ENCODE assay signal across 1 cellular context in the genomic region with DNA sequence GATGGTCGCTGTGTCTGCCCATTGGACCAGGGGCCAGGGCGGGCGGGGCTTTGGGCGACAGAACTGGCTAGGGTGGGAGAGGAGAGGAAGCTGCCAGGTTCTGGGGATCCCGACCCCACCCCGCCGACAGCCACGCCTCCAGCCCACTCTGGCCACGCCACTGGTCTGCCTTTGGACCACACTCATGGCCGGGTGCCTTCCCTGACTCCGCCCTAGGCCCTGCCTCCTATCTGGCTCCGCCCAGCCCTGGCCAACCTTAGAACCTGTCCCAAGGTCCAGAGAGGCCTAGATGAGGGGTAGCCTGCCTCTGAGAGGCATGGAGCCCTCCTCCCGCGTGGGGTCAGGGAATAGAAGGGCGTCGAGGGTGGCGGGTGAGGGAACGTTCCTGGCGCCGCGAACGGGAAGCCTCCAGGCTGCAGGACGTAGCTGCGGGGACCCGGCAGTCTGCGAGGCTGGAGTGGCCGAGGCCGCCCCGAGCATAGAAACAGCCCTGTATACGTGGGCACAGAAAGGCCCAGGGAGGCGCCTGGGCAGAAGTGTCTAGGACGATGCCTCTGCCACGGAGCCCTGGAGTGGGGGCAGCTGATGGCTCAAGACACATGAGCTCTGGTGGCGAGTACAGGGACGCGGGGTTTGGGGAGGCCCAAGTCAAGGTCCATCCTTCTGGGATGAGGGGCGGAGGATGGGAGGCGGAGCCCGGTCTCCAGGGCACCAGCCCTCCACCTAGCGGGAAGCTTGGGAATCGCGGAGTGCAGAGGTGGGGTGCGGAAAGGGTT.
TF ChIP-seq lines count a peak whose summit lies in the region.

No MANE protein-coding gene starts in this region.

TF ChIP-seq in HepG2, 621 proteins besides CTCF, POLR2A, EP300 and RAD21 (continued from another document and continues in another):
- TF ChIP-seq, protein P1, sequence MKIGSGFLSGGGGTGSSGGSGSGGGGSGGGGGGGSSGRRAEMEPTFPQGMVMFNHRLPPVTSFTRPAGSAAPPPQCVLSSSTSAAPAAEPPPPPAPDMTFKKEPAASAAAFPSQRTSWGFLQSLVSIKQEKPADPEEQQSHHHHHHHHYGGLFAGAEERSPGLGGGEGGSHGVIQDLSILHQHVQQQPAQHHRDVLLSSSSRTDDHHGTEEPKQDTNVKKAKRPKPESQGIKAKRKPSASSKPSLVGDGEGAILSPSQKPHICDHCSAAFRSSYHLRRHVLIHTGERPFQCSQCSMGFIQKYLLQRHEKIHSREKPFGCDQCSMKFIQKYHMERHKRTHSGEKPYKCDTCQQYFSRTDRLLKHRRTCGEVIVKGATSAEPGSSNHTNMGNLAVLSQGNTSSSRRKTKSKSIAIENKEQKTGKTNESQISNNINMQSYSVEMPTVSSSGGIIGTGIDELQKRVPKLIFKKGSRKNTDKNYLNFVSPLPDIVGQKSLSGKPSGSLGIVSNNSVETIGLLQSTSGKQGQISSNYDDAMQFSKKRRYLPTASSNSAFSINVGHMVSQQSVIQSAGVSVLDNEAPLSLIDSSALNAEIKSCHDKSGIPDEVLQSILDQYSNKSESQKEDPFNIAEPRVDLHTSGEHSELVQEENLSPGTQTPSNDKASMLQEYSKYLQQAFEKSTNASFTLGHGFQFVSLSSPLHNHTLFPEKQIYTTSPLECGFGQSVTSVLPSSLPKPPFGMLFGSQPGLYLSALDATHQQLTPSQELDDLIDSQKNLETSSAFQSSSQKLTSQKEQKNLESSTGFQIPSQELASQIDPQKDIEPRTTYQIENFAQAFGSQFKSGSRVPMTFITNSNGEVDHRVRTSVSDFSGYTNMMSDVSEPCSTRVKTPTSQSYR (CRISPR knock-in tag; IDR thresholded peaks at IDR 0.05; ENCODE audit: borderline replicate concordance), result peak; percentile 19; the same call in 1 of the 2 replicates
- TF ChIP-seq FOXA3 (CRISPR knock-in tag; IDR thresholded peaks at IDR 0.05) (peak; percentile 34; the same call in 1 of the 2 replicates), HMG20A (CRISPR knock-in tag; IDR thresholded peaks at IDR 0.05; ENCODE audit: borderline replicate concordance) (0 out of 2 replicates have a peak, but pooled peaks have one; percentile 14), PHF21A (CRISPR knock-in tag; IDR thresholded peaks at IDR 0.05) (peak; percentile 72; the same call in 1 of the 2 replicates), PAX8 (CRISPR knock-in tag; IDR thresholded peaks at IDR 0.05; ENCODE audit: borderline replicate concordance) (0 out of 2 replicates have a peak, but pooled peaks have one; percentile 60), NCOR1 (IDR thresholded peaks at IDR 0.05; ENCODE audit: borderline replicate concordance, low read length) (peak; percentile 65), ZNF383 (CRISPR knock-in tag; IDR thresholded peaks at IDR 0.05; ENCODE audit: borderline replicate concordance) (peak; percentile 92; the same call in 1 of the 2 replicates), ZNF205 (CRISPR knock-in tag; IDR thresholded peaks at IDR 0.05) (peak; percentile 60; the same call in 1 of the 2 replicates), NPAS2 (CRISPR knock-in tag; IDR thresholded peaks at IDR 0.05; ENCODE audit: borderline replicate concordance) (no peak), IRF2 (CRISPR knock-in tag; IDR thresholded peaks at IDR 0.05) (peak; percentile 35; the same call in 1 of the 2 replicates), SOX5 (CRISPR knock-in tag; IDR thresholded peaks at IDR 0.05; ENCODE audit: borderline replicate concordance) (0 out of 2 replicates have a peak, but pooled peaks have one; percentile 21), ARID4A (CRISPR knock-in tag; IDR thresholded peaks at IDR 0.05; ENCODE audit: borderline replicate concordance) (peak; percentile 78; the same call in 1 of the 2 replicates), RAD51 (IDR thresholded peaks at IDR 0.05; ENCODE audit: borderline replicate concordance) (no peak), ZNF713 (CRISPR knock-in tag; IDR thresholded peaks at IDR 0.05) (no peak), SALL2 (CRISPR knock-in tag; IDR thresholded peaks at IDR 0.05) (peak; percentile 60; the same call in 1 of the 2 replicates), MIER2 (CRISPR knock-in tag; IDR thresholded peaks at IDR 0.05) (peak; percentile 68), ZNF251 (CRISPR knock-in tag; IDR thresholded peaks at IDR 0.05) (no peak), LRRFIP1 (CRISPR knock-in tag; conservative IDR thresholded peaks at IDR 0.05) (no peak), ZNF570 (CRISPR knock-in tag; IDR thresholded peaks at IDR 0.05; ENCODE audit: borderline replicate concordance) (no peak), ASH2L (IDR thresholded peaks at IDR 0.05; ENCODE audit: insufficient read length, low read depth, low read length) (peak; percentile 84), RBFOX2 (IDR thresholded peaks at IDR 0.05; ENCODE audit: low read depth, low read length) (peak; percentile 88), CHD4 (IDR thresholded peaks at IDR 0.05; ENCODE audit: borderline replicate concordance, low read length) (no peak), MZF1 (CRISPR knock-in tag; IDR thresholded peaks at IDR 0.05; ENCODE audit: borderline replicate concordance) (no peak), IKZF5 (CRISPR knock-in tag; IDR thresholded peaks at IDR 0.05) (peak; percentile 70), ZBTB49 (CRISPR knock-in tag; IDR thresholded peaks at IDR 0.05; ENCODE audit: borderline replicate concordance) (0 out of 2 replicates have a peak, but pooled peaks have one; percentile 13), RFXAP (CRISPR knock-in tag; IDR thresholded peaks at IDR 0.05; ENCODE audit: borderline replicate concordance) (peak; percentile 92; the same call in 1 of the 2 replicates), ZNF331 (CRISPR knock-in tag; IDR thresholded peaks at IDR 0.05) (peak; percentile 48), ELF3 (CRISPR knock-in tag; IDR thresholded peaks at IDR 0.05) (peak; percentile 56), ZNF446 (CRISPR knock-in tag; IDR thresholded peaks at IDR 0.05) (peak; percentile 54; the same call in 1 of the 2 replicates), SP140L (CRISPR knock-in tag; IDR thresholded peaks at IDR 0.05; ENCODE audit: borderline replicate concordance) (0 out of 2 replicates have a peak, but pooled peaks have one; percentile 63)
- TF ChIP-seq, protein P2, sequence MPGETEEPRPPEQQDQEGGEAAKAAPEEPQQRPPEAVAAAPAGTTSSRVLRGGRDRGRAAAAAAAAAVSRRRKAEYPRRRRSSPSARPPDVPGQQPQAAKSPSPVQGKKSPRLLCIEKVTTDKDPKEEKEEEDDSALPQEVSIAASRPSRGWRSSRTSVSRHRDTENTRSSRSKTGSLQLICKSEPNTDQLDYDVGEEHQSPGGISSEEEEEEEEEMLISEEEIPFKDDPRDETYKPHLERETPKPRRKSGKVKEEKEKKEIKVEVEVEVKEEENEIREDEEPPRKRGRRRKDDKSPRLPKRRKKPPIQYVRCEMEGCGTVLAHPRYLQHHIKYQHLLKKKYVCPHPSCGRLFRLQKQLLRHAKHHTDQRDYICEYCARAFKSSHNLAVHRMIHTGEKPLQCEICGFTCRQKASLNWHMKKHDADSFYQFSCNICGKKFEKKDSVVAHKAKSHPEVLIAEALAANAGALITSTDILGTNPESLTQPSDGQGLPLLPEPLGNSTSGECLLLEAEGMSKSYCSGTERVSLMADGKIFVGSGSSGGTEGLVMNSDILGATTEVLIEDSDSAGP (CRISPR knock-in tag; IDR thresholded peaks at IDR 0.05; ENCODE audit: borderline replicate concordance), result peak; percentile 93; the same call in 1 of the 2 replicates
